Comparison of ENCODE assay signal across 14 cellular contexts in the genomic region with DNA sequence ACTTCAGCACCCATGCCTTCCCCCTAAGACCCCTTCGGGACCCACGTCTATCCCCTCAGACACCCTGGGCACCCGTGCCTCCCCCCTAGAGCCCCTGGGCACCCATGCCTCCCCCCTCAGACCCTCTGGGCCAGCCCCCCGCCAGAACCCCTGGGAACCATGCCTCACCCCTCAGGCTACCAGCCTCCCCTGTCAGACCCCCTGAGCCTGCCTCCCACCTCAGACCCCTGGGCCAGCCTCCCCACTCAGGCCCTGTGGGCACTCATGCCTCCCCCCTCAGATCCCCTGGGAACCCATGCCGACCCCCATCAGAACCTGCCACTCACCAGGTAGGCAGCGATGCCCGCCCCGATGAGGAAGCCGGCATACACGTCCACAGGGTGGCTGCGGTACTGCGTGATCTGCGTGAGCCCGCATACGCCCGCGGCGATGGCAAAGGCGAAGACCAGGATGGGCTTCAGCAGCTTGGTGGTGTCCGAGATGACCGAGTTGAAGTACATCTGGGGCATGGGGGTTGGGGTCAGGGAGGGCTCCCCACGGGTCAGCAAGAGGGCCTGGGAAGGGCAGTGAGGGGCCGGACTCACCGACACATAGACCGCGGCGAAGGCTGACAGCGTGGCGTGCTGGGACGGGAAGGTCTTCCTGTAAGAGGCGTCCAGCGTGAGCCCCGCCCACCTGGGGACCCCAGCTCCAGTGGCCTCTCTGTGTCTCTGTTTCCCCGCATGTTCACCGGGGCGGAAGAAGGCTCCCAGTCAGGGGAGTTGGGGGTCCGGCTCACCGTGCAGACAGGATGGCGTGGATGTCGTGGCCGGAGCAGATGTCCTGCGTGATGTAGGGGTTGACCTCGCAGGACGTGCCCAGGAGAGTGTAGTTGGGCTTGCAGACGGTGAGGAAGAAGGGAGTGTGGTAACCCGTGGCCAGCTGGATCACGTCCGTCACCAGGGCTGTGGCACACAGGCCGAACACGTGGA. TPM values are rescaled to one million over a fixed set of nuclear protein-coding genes. Genes with fewer than 3 reads are reported as not detected.
DNase-seq lines count a peak whose midpoint lies in the region; ATAC-seq, FAIRE-seq and TF ChIP-seq lines count a peak whose summit lies in the region.
"Had no signal": no experiment of that assay in that cellular context is flagged by ENCODE, and none has a peak within 500 bp of the region (broad histone marks: within the 10 kb centered on the region; RNA-seq: fewer than 3 reads in every experiment).

No MANE protein-coding gene starts in this region.

- TF ChIP-seq POLR2A in HCT116 (IDR thresholded peaks at IDR 0.05; ENCODE audit: borderline replicate concordance, extremely low read depth, insufficient read depth, insufficient read length) (no peak), GM12878 (IDR thresholded peaks at IDR 0.05; ENCODE audit: low read depth, low read length) (peak; percentile 83), esophagus muscularis mucosa (IDR thresholded peaks at IDR 0.05; ENCODE audit: low read depth) (no peak)

- peaks cover 8% of the 10 kb centered on the region for H3K9me3 Mint-ChIP-seq in natural killer cell treated with Interleukin-12 subunit alpha and Interleukin-12 subunit beta and Interleukin-15 and Interleukin-18, amount 100 ng/mL, for 72 hours

- H3K36me3 ChIP-seq in GM06990 (ENCODE audit: control insufficient read depth, insufficient read depth, low read length): peaks cover 17% of the 10 kb centered on the region
- H3K36me3 ChIP-seq in HCT116 (ENCODE audit: control insufficient read depth in 1 of 2, insufficient read depth in 2 of 2, low read length in 2 of 2): peaks cover 15 to 22% of the 10 kb centered on the region in 2 experiments; a peak in 3 of 4 replicates
- peaks cover 14 to 22% of the 10 kb centered on the region in 2 experiments; a peak in 3 of 4 replicates for H3K36me3 ChIP-seq in GM12878 (ENCODE audit: control insufficient read depth in 2 of 2, insufficient read depth in 2 of 2, low read length in 1 of 2)
- H3K36me3 ChIP-seq in esophagus muscularis mucosa: peaks cover 36 to 49% (median 42%) of the 10 kb centered on the region in 4 donors

- H3K4me1 Mint-ChIP-seq in natural killer cell treated with Interleukin-12 subunit alpha and Interleukin-12 subunit beta and Interleukin-15 and Interleukin-18, amount 100 ng/mL, for 72 hours (ENCODE audit: low read depth in 2 of 2): peaks cover 8 to 11% of the 10 kb centered on the region in 2 donors

- H3K9ac ChIP-seq in HCT116 (ENCODE audit: low read length) (no peak overlapping the region), GM12878 (ENCODE audit: control insufficient read depth, insufficient read depth, low read length) (no peak overlapping the region)

- CTCF ChIA-PET in HCT116 (lab: Charles Lee): no interaction called here
- CTCF ChIA-PET in GM12878 (lab: Yijun Ruan, JAX): no interaction called here

- in situ Hi-C loops in GM12878 (cut with MboI): no loop called here

- TF ChIP-seq RAD21 in HCT116 (IDR thresholded peaks at IDR 0.05; ENCODE audit: low read depth): no peak
- no peak for TF ChIP-seq RAD21 in GM12878 (IDR thresholded peaks at IDR 0.05; ENCODE audit: insufficient read depth, low read depth, low read length)

- H3K4me3 Mint-ChIP-seq in natural killer cell treated with Interleukin-12 subunit alpha and Interleukin-12 subunit beta and Interleukin-15 and Interleukin-18, amount 100 ng/mL, for 72 hours: no peak overlapping the region

- H2AFZ ChIP-seq in HCT116 (ENCODE audit: low read depth, low read length, poor library complexity, severe bottlenecking) (no peak overlapping the region), GM12878 (ENCODE audit: control insufficient read depth, low read depth, low read length) (no peak overlapping the region)

- no peak for FAIRE-seq in GM12878 (lab: Jason Lieb, UNC)

- POLR2A ChIA-PET in HCT116 (lab: Charles Lee): no interaction called here
- POLR2A ChIA-PET in GM12878 (lab: Charles Lee): no interaction called here

- peak; percentile 10 for ATAC-seq in HCT116
- peak; percentile 11 for ATAC-seq in GM12878
- peak; percentile 2 to 8 for ATAC-seq in natural killer cell treated with Interleukin-12 subunit alpha and Interleukin-12 subunit beta and Interleukin-15 and Interleukin-18, amount 100 ng/mL, for 72 hours

- TF ChIP-seq EP300 in GM12878 (IDR thresholded peaks at IDR 0.05; ENCODE audit: borderline replicate concordance in 1 of 2, control insufficient read depth in 1 of 2, low read depth in 2 of 2, low read length in 2 of 2): no peak
- TF ChIP-seq EP300 in esophagus muscularis mucosa (IDR thresholded peaks at IDR 0.05): no peak

- H3K79me2 ChIP-seq in HCT116 (ENCODE audit: insufficient read depth, low read length) (peaks cover 21% of the 10 kb centered on the region), GM12878 (ENCODE audit: control insufficient read depth, insufficient read depth, low read length) (no peaks in the 10 kb centered on the region)

- peaks cover 13% of the 10 kb centered on the region for H3K36me3 Mint-ChIP-seq in natural killer cell treated with Interleukin-12 subunit alpha and Interleukin-12 subunit beta and Interleukin-15 and Interleukin-18, amount 100 ng/mL, for 72 hours

- H3K27me3 Mint-ChIP-seq in natural killer cell treated with Interleukin-12 subunit alpha and Interleukin-12 subunit beta and Interleukin-15 and Interleukin-18, amount 100 ng/mL, for 72 hours: no peaks in the 10 kb centered on the region

- no peak overlapping the region for H3K27ac ChIP-seq in HCT116 (ENCODE audit: low read depth, low read length)
- H3K27ac ChIP-seq in GM12878 (ENCODE audit: control insufficient read depth, insufficient read depth): no peak overlapping the region
- no peak overlapping the region for H3K27ac ChIP-seq in esophagus muscularis mucosa (replicated peaks in 1 of 4)

- RAD21 ChIA-PET in HCT116 (lab: Charles Lee; ENCODE audit: low non-redundant PET in 1 of 2, low total read pairs in 2 of 2, uncharacterized antibody in 2 of 2, unreplicated experiment in 2 of 2) (no interaction called here), GM12878 (lab: Charles Lee; ENCODE audit: unreplicated experiment) (no interaction called here)

- no TSS peak for BruUV-seq in HCT116 (replicated peaks; lab: Mats Ljungman, UMichigan)
- BruUV-seq in GM12878 (replicated peaks; lab: Mats Ljungman, UMichigan): no TSS peak

- no peaks in the 10 kb centered on the region for H3K9me2 ChIP-seq in HCT116 (ENCODE audit: insufficient read depth)

- H3K4me2 ChIP-seq in HCT116 (ENCODE audit: low read length) (no peak overlapping the region), GM12878 (ENCODE audit: control insufficient read depth, insufficient read depth) (no peak overlapping the region)

- SMC1A ChIA-PET in GM12878 (lab: Charles Lee; ENCODE audit: uncharacterized antibody, unreplicated experiment): no interaction called here

- no peaks in the 10 kb centered on the region for H3K9me3 ChIP-seq in HCT116 (ENCODE audit: control insufficient read depth in 1 of 2, insufficient read depth in 1 of 2, low read depth in 1 of 2, low read length in 2 of 2)
- H3K9me3 ChIP-seq in GM12878 (replicated peaks; ENCODE audit: control insufficient read depth, insufficient read depth, low read length): no peaks in the 10 kb centered on the region; the same call in 2 of the 3 replicates
- no peaks in the 10 kb centered on the region for H3K9me3 ChIP-seq in esophagus muscularis mucosa

- peak overlapping the region in 1 of 2 donors; percentile 21 for H3K27ac Mint-ChIP-seq in natural killer cell treated with Interleukin-12 subunit alpha and Interleukin-12 subunit beta and Interleukin-15 and Interleukin-18, amount 100 ng/mL, for 72 hours

- no peak overlapping the region for H3K4me3 ChIP-seq in GM06990 (replicated peaks; ENCODE audit: low read depth, low read length)
- no peak overlapping the region for H3K4me3 ChIP-seq in HCT116 (replicated peaks in 1 of 2; ENCODE audit: low read depth in 1 of 2, low read length in 2 of 2)
- H3K4me3 ChIP-seq in GM12878: no peak overlapping the region
- H3K4me3 ChIP-seq in esophagus muscularis mucosa: no peak overlapping the region

- H3K4me1 ChIP-seq in HCT116 (ENCODE audit: control insufficient read depth in 1 of 2, insufficient read depth in 2 of 2, low read length in 2 of 2) (no peaks in the 10 kb centered on the region), GM12878 (ENCODE audit: control insufficient read depth, insufficient read depth, low read length) (no peaks in the 10 kb centered on the region), esophagus muscularis mucosa (no peaks in the 10 kb centered on the region)

- TF ChIP-seq CTCF in GM06990 (IDR thresholded peaks at IDR 0.05; ENCODE audit: insufficient read depth, low read length, poor library complexity, severe bottlenecking) (no peak), HCT116 (IDR thresholded peaks at IDR 0.05 in 2 of 3, conservative IDR thresholded peaks at IDR 0.05 in 1 of 3; ENCODE audit: borderline replicate concordance in 1 of 3, insufficient read depth in 1 of 3, low read depth in 2 of 3, low read length in 2 of 3) (no peak), GM12878 (IDR thresholded peaks at IDR 0.05 in 2 of 3, conservative IDR thresholded peaks at IDR 0.05 in 1 of 3; ENCODE audit: control insufficient read depth in 2 of 3, extremely low read depth in 1 of 3, insufficient read depth in 1 of 3, low read depth in 3 of 3, low read length in 3 of 3) (no peak), esophagus muscularis mucosa (IDR thresholded peaks at IDR 0.05) (no peak)

- intact Hi-C loops in HCT116 (cut with micrococcal nuclease) (no loop called here), GM12878 (cut with micrococcal nuclease; ENCODE audit: unreplicated experiment) (no loop called here), esophagus muscularis mucosa (cut with DNase I) (no loop called here)

- WGBS in GM12878 (ENCODE audit: insufficient coverage, insufficient replicate concordance, low lambda C conversion rate, missing lambda C conversion rate): 90% methylated on average over 44 of the region's 50 CpGs
- 91% methylated on average over 45 of the region's 50 CpGs for WGBS in esophagus muscularis mucosa

- H4K20me1 ChIP-seq in HCT116 (ENCODE audit: insufficient read depth): peaks cover 8% of the 10 kb centered on the region; the same call in 1 of the 2 replicates
- no peaks in the 10 kb centered on the region for H4K20me1 ChIP-seq in GM12878 (ENCODE audit: control insufficient read depth, insufficient read depth)

- H3K27me3 ChIP-seq in GM06990 (replicated peaks; ENCODE audit: control insufficient read depth, insufficient read depth, low read length) (no peaks in the 10 kb centered on the region), HCT116 (ENCODE audit: insufficient read depth, low read length) (no peaks in the 10 kb centered on the region), GM12878 (replicated peaks in 1 of 2; ENCODE audit: control insufficient read depth in 2 of 2, insufficient read depth in 2 of 2, low read length in 1 of 2) (no peaks in the 10 kb centered on the region), esophagus muscularis mucosa (no peaks in the 10 kb centered on the region)

- DNase-seq in GM06990 (ENCODE audit: extremely low read depth, insufficient read length) (peak; percentile 55), HCT116 (ENCODE audit: low read depth, low spot score) (no peak), GM12878 (ENCODE audit: low read depth, low spot score) (no peak), esophagus muscularis mucosa (ENCODE audit: extremely low spot score) (no peak), NCI-H1417 (lab: John Stamatoyannopoulos, UW) (no peak), NCI-H1417 treated with DMSO at 0.1 percent for 48 hours (lab: John Stamatoyannopoulos, UW) (no peak), iPS-NIHi11 (ENCODE audit: low spot score) (no peak)
- DNase-seq in natural killer cell treated with Interleukin-12 subunit alpha and Interleukin-12 subunit beta and Interleukin-15 and Interleukin-18, amount 100 ng/mL, for 72 hours (ENCODE audit: low spot score): no peak
- DNase-seq: Kasumi-1, NCI-H2081 treated with DMSO at 0.1 percent for 48 hours had no signal

RNA-seq across cellular contexts. Expression of a gene that starts 7.4 kb away (rescaled TPM):
- 0.27 TPM for total RNA-seq in HCT116 (2021; ENCODE audit: unreplicated experiment)
- polyA plus RNA-seq in HCT116 (2012): 0.05 and 0.10 TPM in 2 replicates
- not detected in 2 replicates for total RNA-seq in GM12878 (2013; cell fraction: nucleolus; rRNA removed)
- total RNA-seq in GM12878 (2014; rRNA removed): not detected in 2 replicates
- not detected in 2 replicates for total RNA-seq in GM12878 (2014; rRNA removed; fragmentation: Illumina TruSeq; extraction: Trizol)
- total RNA-seq in GM12878 (2021): not detected in 2 replicates
- not detected for polyA plus RNA-seq in GM12878 (2011; ENCODE audit: low read depth)
- not detected in 2 replicates for polyA plus RNA-seq in GM12878 (2011; rRNA removed)
- not detected in 2 replicates for polyA plus RNA-seq in GM12878 (2011; cell fraction: cytosol; rRNA removed)
- not detected in 2 replicates for polyA plus RNA-seq in GM12878 (2011; cell fraction: nucleus; rRNA removed)
- polyA plus RNA-seq in GM12878 (2012): 0.08 and 0.12 TPM in 2 replicates
- not detected in 2 replicates for polyA plus RNA-seq in GM12878 (2014; fragmentation: Illumina TruSeq; extraction: Trizol)
- not detected for polyA plus RNA-seq in GM12878 (2014; fragmentation: Nextera tagmentation; extraction: Ambion mirVana)
- polyA plus RNA-seq in GM12878 (2014; rRNA removed): not detected in 2 replicates
- polyA plus RNA-seq in GM12878 (2016; fragmentation: Nextera tagmentation; extraction: Ambion mirVana): under 1 TPM in 1 of 2 experiments, not detected in 1; 0.07 TPM
- 0.10 TPM in 1 of 2 replicates, not detected in the other for polyA minus RNA-seq in GM12878 (2011; rRNA and poly(A)+ RNA removed)
- not detected in 2 replicates for polyA minus RNA-seq in GM12878 (2011; cell fraction: cytosol; rRNA and poly(A)+ RNA removed)
- polyA minus RNA-seq in GM12878 (2011; cell fraction: nucleus; rRNA and poly(A)+ RNA removed): not detected in 2 replicates
- total RNA-seq in natural killer cell treated with Interleukin-12 subunit alpha and Interleukin-12 subunit beta and Interleukin-15 and Interleukin-18, amount 100 ng/mL, for 72 hours: not detected
- not detected for total RNA-seq in esophagus muscularis mucosa
- total RNA-seq: activated CD8-positive, alpha-beta memory T cell treated with anti-CD3 and anti-CD28 coated beads for 36 hours; subcutaneous adipose tissue; T-helper 1 cell treated with Interleukin-12 subunit alpha and Interleukin-12 subunit beta and Interleukin-4 antibody, amounts not matched to agents 30 ng/mL and 1 ng/mL, for 36 hours had no signal

RNA-seq across cellular contexts. Expression of a gene that starts 13.2 kb away (rescaled TPM):
- total RNA-seq in HCT116 (2021; ENCODE audit: unreplicated experiment) (not detected), GM12878 (2014; rRNA removed) (not detected in 2 replicates), GM12878 (2014; rRNA removed; fragmentation: Illumina TruSeq; extraction: Trizol) (not detected in 2 replicates), GM12878 (2021) (not detected in 2 replicates), esophagus muscularis mucosa (1 to 10 TPM in 1 of 4 donors, under 1 TPM in 1, not detected in 2; 0.40 to 1.3 TPM)
- polyA plus RNA-seq in HCT116 (2012): 0.05 and 0.10 TPM in 2 replicates
- total RNA-seq in GM12878 (2013; cell fraction: nucleolus; rRNA removed): not detected in 2 replicates
- 0.14 TPM for polyA plus RNA-seq in GM12878 (2011; ENCODE audit: low read depth)
- polyA plus RNA-seq in GM12878 (2011; rRNA removed) (not detected in 2 replicates), GM12878 (2014; fragmentation: Illumina TruSeq; extraction: Trizol) (not detected in 2 replicates), GM12878 (2014; fragmentation: Nextera tagmentation; extraction: Ambion mirVana) (not detected), GM12878 (2014; rRNA removed) (0.27 TPM in 1 of 2 replicates, not detected in the other), GM12878 (2016; fragmentation: Nextera tagmentation; extraction: Ambion mirVana) (not detected)
- polyA plus RNA-seq in GM12878 (2011; cell fraction: cytosol; rRNA removed): not detected in 2 replicates
- 0.18 and 0.19 TPM in 2 replicates for polyA plus RNA-seq in GM12878 (2011; cell fraction: nucleus; rRNA removed)
- polyA plus RNA-seq in GM12878 (2012): 0.10 and 0.20 TPM in 2 replicates
- polyA minus RNA-seq in GM12878 (2011; rRNA and poly(A)+ RNA removed): not detected in 2 replicates
- polyA minus RNA-seq in GM12878 (2011; cell fraction: cytosol; rRNA and poly(A)+ RNA removed): not detected in 2 replicates
- polyA minus RNA-seq in GM12878 (2011; cell fraction: nucleus; rRNA and poly(A)+ RNA removed): not detected in 2 replicates
- under 1 TPM; 0.25 to 0.36 TPM for total RNA-seq in natural killer cell treated with Interleukin-12 subunit alpha and Interleukin-12 subunit beta and Interleukin-15 and Interleukin-18, amount 100 ng/mL, for 72 hours
- total RNA-seq: activated CD8-positive, alpha-beta memory T cell treated with anti-CD3 and anti-CD28 coated beads for 36 hours; pulmonary artery endothelial cell; T-helper 1 cell treated with Interleukin-12 subunit alpha and Interleukin-12 subunit beta and Interleukin-4 antibody, amounts not matched to agents 30 ng/mL and 1 ng/mL, for 36 hours had no signal

RNA-seq across cellular contexts. Expression of a gene that starts 17.1 kb away (rescaled TPM):
- total RNA-seq in HCT116 (2021; ENCODE audit: unreplicated experiment) (676 TPM), GM12878 (2014; rRNA removed) (179 and 217 TPM in 2 replicates), GM12878 (2014; rRNA removed; fragmentation: Illumina TruSeq; extraction: Trizol) (78.0 and 93.5 TPM in 2 replicates), GM12878 (2021) (464 and 532 TPM in 2 replicates), esophagus muscularis mucosa (100 to 1,000 TPM in 1 of 4 donors, 10 to 100 TPM in 3; 76.8 to 110 (median 95.3) TPM)
- polyA plus RNA-seq in HCT116 (2012): 538 and 711 TPM in 2 replicates
- total RNA-seq in GM12878 (2013; cell fraction: nucleolus; rRNA removed): 155 and 159 TPM in 2 replicates
- polyA plus RNA-seq in GM12878 (2011; ENCODE audit: low read depth): 160 TPM
- polyA plus RNA-seq in GM12878 (2011; rRNA removed) (38.2 and 161 TPM in 2 replicates), GM12878 (2014; fragmentation: Illumina TruSeq; extraction: Trizol) (178 and 225 TPM in 2 replicates), GM12878 (2014; fragmentation: Nextera tagmentation; extraction: Ambion mirVana) (10 to 100 TPM; 13.1 to 31.6 TPM), GM12878 (2014; rRNA removed) (218 and 343 TPM in 2 replicates), GM12878 (2016; fragmentation: Nextera tagmentation; extraction: Ambion mirVana) (100 to 1,000 TPM; 285 to 330 TPM)
- polyA plus RNA-seq in GM12878 (2011; cell fraction: cytosol; rRNA removed): 124 and 140 TPM in 2 replicates
- polyA plus RNA-seq in GM12878 (2011; cell fraction: nucleus; rRNA removed): 617 and 643 TPM in 2 replicates
- 202 and 308 TPM in 2 replicates for polyA plus RNA-seq in GM12878 (2012)
- polyA minus RNA-seq in GM12878 (2011; rRNA and poly(A)+ RNA removed): 142 and 159 TPM in 2 replicates
- polyA minus RNA-seq in GM12878 (2011; cell fraction: cytosol; rRNA and poly(A)+ RNA removed): 158 and 187 TPM in 2 replicates
- polyA minus RNA-seq in GM12878 (2011; cell fraction: nucleus; rRNA and poly(A)+ RNA removed): 106 and 165 TPM in 2 replicates
- total RNA-seq in natural killer cell treated with Interleukin-12 subunit alpha and Interleukin-12 subunit beta and Interleukin-15 and Interleukin-18, amount 100 ng/mL, for 72 hours: 100 to 1,000 TPM; 604 to 619 TPM

RNA-seq across cellular contexts. Expression of a gene that starts 26.4 kb away (rescaled TPM):
- 2.7 TPM for total RNA-seq in HCT116 (2021; ENCODE audit: unreplicated experiment)
- polyA plus RNA-seq in HCT116 (2012): 4.0 and 4.5 TPM in 2 replicates
- total RNA-seq in GM12878 (2013; cell fraction: nucleolus; rRNA removed): not detected in 2 replicates
- not detected in 2 replicates for total RNA-seq in GM12878 (2014; rRNA removed)
- not detected in 2 replicates for total RNA-seq in GM12878 (2014; rRNA removed; fragmentation: Illumina TruSeq; extraction: Trizol)
- total RNA-seq in GM12878 (2021): not detected in 2 replicates
- polyA plus RNA-seq in GM12878 (2011; ENCODE audit: low read depth): not detected
- 0.08 TPM in 1 of 2 replicates, not detected in the other for polyA plus RNA-seq in GM12878 (2011; rRNA removed)
- 0.10 TPM in 1 of 2 replicates, not detected in the other for polyA plus RNA-seq in GM12878 (2011; cell fraction: cytosol; rRNA removed)
- polyA plus RNA-seq in GM12878 (2011; cell fraction: nucleus; rRNA removed): not detected in 2 replicates
- polyA plus RNA-seq in GM12878 (2012): not detected in 2 replicates
- not detected in 2 replicates for polyA plus RNA-seq in GM12878 (2014; fragmentation: Illumina TruSeq; extraction: Trizol)
- not detected for polyA plus RNA-seq in GM12878 (2014; fragmentation: Nextera tagmentation; extraction: Ambion mirVana)
- not detected in 2 replicates for polyA plus RNA-seq in GM12878 (2014; rRNA removed)
- polyA plus RNA-seq in GM12878 (2016; fragmentation: Nextera tagmentation; extraction: Ambion mirVana): not detected
- not detected in 2 replicates for polyA minus RNA-seq in GM12878 (2011; rRNA and poly(A)+ RNA removed)
- polyA minus RNA-seq in GM12878 (2011; cell fraction: cytosol; rRNA and poly(A)+ RNA removed): not detected in 2 replicates
- polyA minus RNA-seq in GM12878 (2011; cell fraction: nucleus; rRNA and poly(A)+ RNA removed): not detected in 2 replicates
- not detected for total RNA-seq in natural killer cell treated with Interleukin-12 subunit alpha and Interleukin-12 subunit beta and Interleukin-15 and Interleukin-18, amount 100 ng/mL, for 72 hours
- 1 to 10 TPM in 1 of 4 donors, not detected in 3; 1.2 TPM for total RNA-seq in esophagus muscularis mucosa
- total RNA-seq: activated CD8-positive, alpha-beta memory T cell treated with anti-CD3 and anti-CD28 coated beads for 36 hours; pulmonary artery endothelial cell; subcutaneous adipose tissue; T-helper 1 cell treated with Interleukin-12 subunit alpha and Interleukin-12 subunit beta and Interleukin-4 antibody, amounts not matched to agents 30 ng/mL and 1 ng/mL, for 36 hours had no signal

RNA-seq across cellular contexts. Expression of a gene that starts 37.7 kb away (rescaled TPM):
- not detected for total RNA-seq in HCT116 (2021; ENCODE audit: unreplicated experiment)
- not detected in 2 replicates for polyA plus RNA-seq in HCT116 (2012)
- not detected in 2 replicates for total RNA-seq in GM12878 (2013; cell fraction: nucleolus; rRNA removed)
- total RNA-seq in GM12878 (2014; rRNA removed): not detected in 2 replicates
- total RNA-seq in GM12878 (2014; rRNA removed; fragmentation: Illumina TruSeq; extraction: Trizol): not detected in 2 replicates
- not detected in 2 replicates for total RNA-seq in GM12878 (2021)
- not detected for polyA plus RNA-seq in GM12878 (2011; ENCODE audit: low read depth)
- polyA plus RNA-seq in GM12878 (2011; rRNA removed): not detected in 2 replicates
- not detected in 2 replicates for polyA plus RNA-seq in GM12878 (2011; cell fraction: cytosol; rRNA removed)
- not detected in 2 replicates for polyA plus RNA-seq in GM12878 (2011; cell fraction: nucleus; rRNA removed)
- not detected in 2 replicates for polyA plus RNA-seq in GM12878 (2012)
- polyA plus RNA-seq in GM12878 (2014; fragmentation: Illumina TruSeq; extraction: Trizol): not detected in 2 replicates
- polyA plus RNA-seq in GM12878 (2014; fragmentation: Nextera tagmentation; extraction: Ambion mirVana): not detected
- not detected in 2 replicates for polyA plus RNA-seq in GM12878 (2014; rRNA removed)
- polyA plus RNA-seq in GM12878 (2016; fragmentation: Nextera tagmentation; extraction: Ambion mirVana): not detected
- polyA minus RNA-seq in GM12878 (2011; rRNA and poly(A)+ RNA removed): not detected in 2 replicates
- polyA minus RNA-seq in GM12878 (2011; cell fraction: cytosol; rRNA and poly(A)+ RNA removed): not detected in 2 replicates
- polyA minus RNA-seq in GM12878 (2011; cell fraction: nucleus; rRNA and poly(A)+ RNA removed): not detected in 2 replicates
- total RNA-seq in natural killer cell treated with Interleukin-12 subunit alpha and Interleukin-12 subunit beta and Interleukin-15 and Interleukin-18, amount 100 ng/mL, for 72 hours: not detected
- total RNA-seq in esophagus muscularis mucosa: 1 to 10 TPM in 3 of 4 donors, under 1 TPM in 1; 0.45 to 3.3 (median 1.6) TPM
- total RNA-seq: activated CD8-positive, alpha-beta memory T cell treated with anti-CD3 and anti-CD28 coated beads for 36 hours; pulmonary artery endothelial cell; T-helper 1 cell treated with Interleukin-12 subunit alpha and Interleukin-12 subunit beta and Interleukin-4 antibody, amounts not matched to agents 30 ng/mL and 1 ng/mL, for 36 hours had no signal
